ENCODE assay signal across 1 cellular context in the genomic region with DNA sequence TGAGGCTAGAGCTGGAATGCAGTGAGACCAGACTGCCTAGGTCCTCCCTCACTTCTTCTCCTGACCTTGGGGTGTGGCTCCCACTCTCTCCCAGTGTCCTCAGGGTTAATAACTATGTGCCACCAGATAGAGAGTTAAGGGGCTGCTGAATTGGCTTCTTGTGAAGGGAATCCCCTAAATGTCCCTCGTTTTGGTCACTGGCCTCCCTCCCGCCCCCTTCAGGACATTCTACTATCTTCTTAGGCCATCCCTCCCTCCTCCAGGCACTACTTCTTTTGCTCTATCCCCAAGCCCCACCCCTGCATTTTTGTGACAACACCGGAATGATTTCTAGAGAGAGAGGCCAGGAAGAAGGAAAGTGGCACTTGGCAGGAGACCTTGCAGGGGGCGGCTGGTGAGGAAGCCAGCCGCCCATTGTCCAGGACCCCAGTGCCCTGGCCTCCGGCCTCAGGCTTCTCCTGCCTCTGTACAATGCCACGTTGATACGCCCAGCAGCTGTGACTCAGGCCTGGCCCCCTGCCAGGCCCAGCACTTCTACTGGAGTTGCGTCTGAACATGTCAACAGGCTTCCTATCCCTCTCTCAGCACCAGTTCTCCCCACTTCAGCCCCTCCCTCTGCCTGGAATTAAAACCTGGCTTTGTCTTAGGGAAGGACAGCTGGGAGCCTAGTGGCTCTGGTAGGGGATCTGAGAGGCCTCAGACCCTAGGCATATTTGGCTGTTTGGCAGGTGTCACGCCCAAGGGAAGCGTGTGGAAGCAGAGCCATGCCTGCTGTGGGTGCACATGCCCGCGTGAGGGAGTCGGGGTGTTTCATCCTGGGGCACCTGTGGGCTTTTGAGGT.
A peak's percentile ranks its signal among the peaks of the same experiment; 100 is the strongest.
TF ChIP-seq lines count a peak whose summit lies in the region.

No MANE protein-coding gene starts in this region.

TF ChIP-seq in K562, 482 proteins besides CTCF, POLR2A, EP300 and RAD21 (continued from another document and continues in another):
- TF ChIP-seq THRAP3 (IDR thresholded peaks at IDR 0.05; ENCODE audit: borderline replicate concordance) (no peak), PURB (CRISPR knock-in tag; IDR thresholded peaks at IDR 0.05; ENCODE audit: low read depth) (no peak), ZNF561 (CRISPR knock-in tag; conservative IDR thresholded peaks at IDR 0.05) (no peak), PHF8 (IDR thresholded peaks at IDR 0.05; ENCODE audit: borderline replicate concordance, low read length) (peak; percentile 47; the same call in 1 of the 2 replicates), TBL1XR1 (IDR thresholded peaks at IDR 0.05; ENCODE audit: low read length in 2 of 2) (no peak), ZNF184 (CRISPR knock-in tag; IDR thresholded peaks at IDR 0.05) (no peak), SMARCB1 (IDR thresholded peaks at IDR 0.05; ENCODE audit: insufficient read length, low read depth) (peak; percentile 85), PPARD (CRISPR knock-in tag; IDR thresholded peaks at IDR 0.05) (no peak), NFE2 (IDR thresholded peaks at IDR 0.05; ENCODE audit: low read depth) (peak; percentile 73), TCFL5 (CRISPR knock-in tag; conservative IDR thresholded peaks at IDR 0.05) (no peak), TAF7 (tag; IDR thresholded peaks at IDR 0.05) (no peak), POLR2AphosphoS2 (IDR thresholded peaks at IDR 0.05; ENCODE audit: low read length) (no peak), FOXP1 (CRISPR knock-in tag; IDR thresholded peaks at IDR 0.05) (no peak; the same call in 1 of the 2 replicates), POLR3G (IDR thresholded peaks at IDR 0.05; ENCODE audit: extremely low read depth, insufficient read length, insufficient replicate concordance) (no peak), CBFB (CRISPR knock-in tag; IDR thresholded peaks at IDR 0.05) (no peak), NR2C2 (CRISPR knock-in tag; IDR thresholded peaks at IDR 0.05) (0 out of 2 replicates have a peak, but pooled peaks have one; percentile 4), NR2C2 (tag; IDR thresholded peaks at IDR 0.05) (peak; percentile 13), DIDO1 (tag; IDR thresholded peaks at IDR 0.05; ENCODE audit: low read depth) (no peak), BACH1 (tag; IDR thresholded peaks at IDR 0.05) (no peak), ZNF707 (CRISPR knock-in tag; conservative IDR thresholded peaks at IDR 0.05) (no peak), ZNF780A (CRISPR knock-in tag; IDR thresholded peaks at IDR 0.05) (no peak), HDAC3 (IDR thresholded peaks at IDR 0.05; ENCODE audit: borderline replicate concordance, partially characterized antibody) (no peak), ATF1 (CRISPR knock-in tag; IDR thresholded peaks at IDR 0.05) (no peak), ATF1 (tag; IDR thresholded peaks at IDR 0.05) (peak; percentile 78), ZNF77 (CRISPR knock-in tag; IDR thresholded peaks at IDR 0.05) (no peak), PHF21A (IDR thresholded peaks at IDR 0.05; ENCODE audit: borderline replicate concordance, low read depth) (no peak), JUN (IDR thresholded peaks at IDR 0.05; ENCODE audit: borderline replicate concordance, low read depth, low read length) (no peak), JUN (CRISPR knock-in tag; IDR thresholded peaks at IDR 0.05; ENCODE audit: borderline replicate concordance) (no peak; the same call in 1 of the 2 replicates), HNRNPL (IDR thresholded peaks at IDR 0.05; ENCODE audit: low read depth, low read length) (no peak; the same call in 1 of the 2 replicates), GABPA (tag; conservative IDR thresholded peaks at IDR 0.05; ENCODE audit: low read depth) (no peak), ZNF57 (CRISPR knock-in tag; IDR thresholded peaks at IDR 0.05) (no peak), SMAD3 (CRISPR knock-in tag; conservative IDR thresholded peaks at IDR 0.05) (no peak), CEBPB (tag; IDR thresholded peaks at IDR 0.05) (no peak), ILF3 (IDR thresholded peaks at IDR 0.05; ENCODE audit: borderline replicate concordance) (no peak), SREBF2 (CRISPR knock-in tag; IDR thresholded peaks at IDR 0.05) (no peak), ZFP1 (CRISPR knock-in tag; IDR thresholded peaks at IDR 0.05) (no peak), FOXK2 (conservative IDR thresholded peaks at IDR 0.05 in 1 of 2, IDR thresholded peaks at IDR 0.05 in 1 of 2; ENCODE audit: low read depth in 2 of 2) (peak; percentile 94 to 98), TAL1 (IDR thresholded peaks at IDR 0.05) (no peak; the same call in 1 of the 2 replicates), NCOA4 (IDR thresholded peaks at IDR 0.05; ENCODE audit: partially characterized antibody) (no peak), ADNP (tag; IDR thresholded peaks at IDR 0.05) (no peak)
- TF ChIP-seq, protein P1, sequence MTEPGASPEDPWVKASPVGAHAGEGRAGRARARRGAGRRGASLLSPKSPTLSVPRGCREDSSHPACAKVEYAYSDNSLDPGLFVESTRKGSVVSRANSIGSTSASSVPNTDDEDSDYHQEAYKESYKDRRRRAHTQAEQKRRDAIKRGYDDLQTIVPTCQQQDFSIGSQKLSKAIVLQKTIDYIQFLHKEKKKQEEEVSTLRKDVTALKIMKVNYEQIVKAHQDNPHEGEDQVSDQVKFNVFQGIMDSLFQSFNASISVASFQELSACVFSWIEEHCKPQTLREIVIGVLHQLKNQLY (CRISPR knock-in tag; conservative IDR thresholded peaks at IDR 0.05) = no peak
- TF ChIP-seq, protein P2, sequence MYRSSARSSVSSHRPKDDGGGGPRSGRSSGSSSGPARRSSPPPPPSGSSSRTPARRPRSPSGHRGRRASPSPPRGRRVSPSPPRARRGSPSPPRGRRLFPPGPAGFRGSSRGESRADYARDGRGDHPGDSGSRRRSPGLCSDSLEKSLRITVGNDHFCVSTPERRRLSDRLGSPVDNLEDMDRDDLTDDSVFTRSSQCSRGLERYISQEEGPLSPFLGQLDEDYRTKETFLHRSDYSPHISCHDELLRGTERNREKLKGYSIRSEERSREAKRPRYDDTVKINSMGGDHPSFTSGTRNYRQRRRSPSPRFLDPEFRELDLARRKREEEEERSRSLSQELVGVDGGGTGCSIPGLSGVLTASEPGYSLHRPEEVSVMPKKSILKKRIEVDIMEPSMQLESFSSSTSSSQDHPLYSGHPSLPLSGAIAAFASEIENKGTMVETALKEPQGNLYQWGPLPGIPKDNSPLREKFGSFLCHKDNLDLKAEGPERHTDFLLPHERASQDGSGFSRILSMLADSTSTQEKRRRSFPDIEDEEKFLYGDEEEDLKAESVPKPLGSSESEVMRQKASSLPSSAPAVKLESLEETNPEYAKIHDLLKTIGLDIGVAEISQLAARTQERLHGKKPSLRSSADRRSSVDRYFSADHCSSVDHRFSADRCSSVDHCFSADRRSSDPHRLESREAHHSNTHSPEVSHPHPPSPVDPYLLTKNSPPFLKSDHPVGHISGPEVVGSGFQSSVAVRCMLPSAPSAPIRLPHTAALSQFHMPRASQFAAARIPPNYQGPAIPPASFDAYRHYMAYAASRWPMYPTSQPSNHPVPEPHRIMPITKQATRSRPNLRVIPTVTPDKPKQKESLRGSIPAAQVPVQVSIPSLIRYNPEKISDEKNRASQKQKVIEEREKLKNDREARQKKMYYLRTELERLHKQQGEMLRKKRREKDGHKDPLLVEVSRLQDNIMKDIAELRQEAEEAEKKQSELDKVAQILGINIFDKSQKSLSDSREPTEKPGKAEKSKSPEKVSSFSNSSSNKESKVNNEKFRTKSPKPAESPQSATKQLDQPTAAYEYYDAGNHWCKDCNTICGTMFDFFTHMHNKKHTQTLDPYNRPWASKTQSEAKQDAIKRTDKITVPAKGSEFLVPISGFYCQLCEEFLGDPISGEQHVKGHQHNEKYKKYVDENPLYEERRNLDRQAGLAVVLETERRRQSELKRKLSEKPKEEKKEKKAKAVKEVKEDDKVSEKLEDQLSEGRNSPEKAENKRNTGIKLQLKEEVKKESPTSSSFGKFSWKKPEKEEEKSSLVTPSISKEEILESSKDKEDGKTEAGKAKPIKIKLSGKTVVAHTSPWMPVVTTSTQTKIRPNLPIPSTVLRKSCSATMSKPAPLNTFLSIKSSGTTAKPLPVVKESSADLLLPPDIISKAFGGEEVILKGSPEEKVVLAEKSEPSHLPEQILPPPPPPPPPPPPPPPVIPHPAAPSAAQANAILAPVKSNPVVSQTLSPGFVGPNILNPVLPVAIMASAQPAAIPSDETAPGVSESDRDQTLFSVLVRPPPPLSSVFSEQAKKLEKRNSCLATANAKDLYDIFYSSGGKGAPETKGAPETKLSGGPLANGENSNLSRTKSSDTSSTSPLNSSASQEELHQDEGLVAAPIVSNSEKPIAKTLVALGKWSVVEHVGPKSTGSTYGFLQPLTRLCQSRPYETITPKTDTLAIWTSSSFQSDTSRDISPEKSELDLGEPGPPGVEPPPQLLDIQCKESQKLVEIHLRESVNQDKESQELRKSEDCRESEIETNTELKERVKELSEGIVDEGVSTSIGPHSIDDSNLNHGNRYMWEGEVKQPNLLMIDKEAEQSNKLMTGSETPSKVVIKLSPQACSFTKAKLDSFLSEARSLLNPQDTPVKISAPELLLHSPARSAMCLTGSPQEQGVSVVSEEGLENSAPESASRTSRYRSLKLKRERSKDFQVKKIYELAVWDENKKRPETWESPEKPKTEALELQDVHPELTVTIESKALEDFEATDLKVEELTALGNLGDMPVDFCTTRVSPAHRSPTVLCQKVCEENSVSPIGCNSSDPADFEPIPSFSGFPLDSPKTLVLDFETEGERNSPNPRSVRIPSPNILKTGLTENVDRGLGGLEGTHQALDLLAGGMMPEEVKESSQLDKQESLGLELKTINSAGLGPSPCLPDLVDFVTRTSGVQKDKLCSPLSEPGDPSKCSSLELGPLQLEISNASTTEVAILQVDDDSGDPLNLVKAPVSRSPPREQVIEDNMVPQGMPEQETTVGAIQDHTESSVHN (IDR thresholded peaks at IDR 0.05; ENCODE audit: borderline replicate concordance in 1 of 2, low read depth in 1 of 2) = 0 out of 4 replicates have a peak, but pooled peaks of 1 of the 2 experiments have one; percentile 19
- TF ChIP-seq, protein P3, sequence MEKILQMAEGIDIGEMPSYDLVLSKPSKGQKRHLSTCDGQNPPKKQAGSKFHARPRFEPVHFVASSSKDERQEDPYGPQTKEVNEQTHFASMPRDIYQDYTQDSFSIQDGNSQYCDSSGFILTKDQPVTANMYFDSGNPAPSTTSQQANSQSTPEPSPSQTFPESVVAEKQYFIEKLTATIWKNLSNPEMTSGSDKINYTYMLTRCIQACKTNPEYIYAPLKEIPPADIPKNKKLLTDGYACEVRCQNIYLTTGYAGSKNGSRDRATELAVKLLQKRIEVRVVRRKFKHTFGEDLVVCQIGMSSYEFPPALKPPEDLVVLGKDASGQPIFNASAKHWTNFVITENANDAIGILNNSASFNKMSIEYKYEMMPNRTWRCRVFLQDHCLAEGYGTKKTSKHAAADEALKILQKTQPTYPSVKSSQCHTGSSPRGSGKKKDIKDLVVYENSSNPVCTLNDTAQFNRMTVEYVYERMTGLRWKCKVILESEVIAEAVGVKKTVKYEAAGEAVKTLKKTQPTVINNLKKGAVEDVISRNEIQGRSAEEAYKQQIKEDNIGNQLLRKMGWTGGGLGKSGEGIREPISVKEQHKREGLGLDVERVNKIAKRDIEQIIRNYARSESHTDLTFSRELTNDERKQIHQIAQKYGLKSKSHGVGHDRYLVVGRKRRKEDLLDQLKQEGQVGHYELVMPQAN (IDR thresholded peaks at IDR 0.05; ENCODE audit: borderline replicate concordance) = peak; percentile 59; the same call in 1 of the 2 replicates
- TF ChIP-seq, protein P4, sequence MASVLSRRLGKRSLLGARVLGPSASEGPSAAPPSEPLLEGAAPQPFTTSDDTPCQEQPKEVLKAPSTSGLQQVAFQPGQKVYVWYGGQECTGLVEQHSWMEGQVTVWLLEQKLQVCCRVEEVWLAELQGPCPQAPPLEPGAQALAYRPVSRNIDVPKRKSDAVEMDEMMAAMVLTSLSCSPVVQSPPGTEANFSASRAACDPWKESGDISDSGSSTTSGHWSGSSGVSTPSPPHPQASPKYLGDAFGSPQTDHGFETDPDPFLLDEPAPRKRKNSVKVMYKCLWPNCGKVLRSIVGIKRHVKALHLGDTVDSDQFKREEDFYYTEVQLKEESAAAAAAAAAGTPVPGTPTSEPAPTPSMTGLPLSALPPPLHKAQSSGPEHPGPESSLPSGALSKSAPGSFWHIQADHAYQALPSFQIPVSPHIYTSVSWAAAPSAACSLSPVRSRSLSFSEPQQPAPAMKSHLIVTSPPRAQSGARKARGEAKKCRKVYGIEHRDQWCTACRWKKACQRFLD (CRISPR knock-in tag; IDR thresholded peaks at IDR 0.05) = peak; percentile 31; the same call in 1 of the 2 replicates
- TF ChIP-seq, protein P5, sequence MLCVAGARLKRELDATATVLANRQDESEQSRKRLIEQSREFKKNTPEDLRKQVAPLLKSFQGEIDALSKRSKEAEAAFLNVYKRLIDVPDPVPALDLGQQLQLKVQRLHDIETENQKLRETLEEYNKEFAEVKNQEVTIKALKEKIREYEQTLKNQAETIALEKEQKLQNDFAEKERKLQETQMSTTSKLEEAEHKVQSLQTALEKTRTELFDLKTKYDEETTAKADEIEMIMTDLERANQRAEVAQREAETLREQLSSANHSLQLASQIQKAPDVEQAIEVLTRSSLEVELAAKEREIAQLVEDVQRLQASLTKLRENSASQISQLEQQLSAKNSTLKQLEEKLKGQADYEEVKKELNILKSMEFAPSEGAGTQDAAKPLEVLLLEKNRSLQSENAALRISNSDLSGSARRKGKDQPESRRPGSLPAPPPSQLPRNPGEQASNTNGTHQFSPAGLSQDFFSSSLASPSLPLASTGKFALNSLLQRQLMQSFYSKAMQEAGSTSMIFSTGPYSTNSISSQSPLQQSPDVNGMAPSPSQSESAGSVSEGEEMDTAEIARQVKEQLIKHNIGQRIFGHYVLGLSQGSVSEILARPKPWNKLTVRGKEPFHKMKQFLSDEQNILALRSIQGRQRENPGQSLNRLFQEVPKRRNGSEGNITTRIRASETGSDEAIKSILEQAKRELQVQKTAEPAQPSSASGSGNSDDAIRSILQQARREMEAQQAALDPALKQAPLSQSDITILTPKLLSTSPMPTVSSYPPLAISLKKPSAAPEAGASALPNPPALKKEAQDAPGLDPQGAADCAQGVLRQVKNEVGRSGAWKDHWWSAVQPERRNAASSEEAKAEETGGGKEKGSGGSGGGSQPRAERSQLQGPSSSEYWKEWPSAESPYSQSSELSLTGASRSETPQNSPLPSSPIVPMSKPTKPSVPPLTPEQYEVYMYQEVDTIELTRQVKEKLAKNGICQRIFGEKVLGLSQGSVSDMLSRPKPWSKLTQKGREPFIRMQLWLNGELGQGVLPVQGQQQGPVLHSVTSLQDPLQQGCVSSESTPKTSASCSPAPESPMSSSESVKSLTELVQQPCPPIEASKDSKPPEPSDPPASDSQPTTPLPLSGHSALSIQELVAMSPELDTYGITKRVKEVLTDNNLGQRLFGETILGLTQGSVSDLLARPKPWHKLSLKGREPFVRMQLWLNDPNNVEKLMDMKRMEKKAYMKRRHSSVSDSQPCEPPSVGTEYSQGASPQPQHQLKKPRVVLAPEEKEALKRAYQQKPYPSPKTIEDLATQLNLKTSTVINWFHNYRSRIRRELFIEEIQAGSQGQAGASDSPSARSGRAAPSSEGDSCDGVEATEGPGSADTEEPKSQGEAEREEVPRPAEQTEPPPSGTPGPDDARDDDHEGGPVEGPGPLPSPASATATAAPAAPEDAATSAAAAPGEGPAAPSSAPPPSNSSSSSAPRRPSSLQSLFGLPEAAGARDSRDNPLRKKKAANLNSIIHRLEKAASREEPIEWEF (CRISPR knock-in tag; IDR thresholded peaks at IDR 0.05) = no peak
- TF ChIP-seq, protein P6, sequence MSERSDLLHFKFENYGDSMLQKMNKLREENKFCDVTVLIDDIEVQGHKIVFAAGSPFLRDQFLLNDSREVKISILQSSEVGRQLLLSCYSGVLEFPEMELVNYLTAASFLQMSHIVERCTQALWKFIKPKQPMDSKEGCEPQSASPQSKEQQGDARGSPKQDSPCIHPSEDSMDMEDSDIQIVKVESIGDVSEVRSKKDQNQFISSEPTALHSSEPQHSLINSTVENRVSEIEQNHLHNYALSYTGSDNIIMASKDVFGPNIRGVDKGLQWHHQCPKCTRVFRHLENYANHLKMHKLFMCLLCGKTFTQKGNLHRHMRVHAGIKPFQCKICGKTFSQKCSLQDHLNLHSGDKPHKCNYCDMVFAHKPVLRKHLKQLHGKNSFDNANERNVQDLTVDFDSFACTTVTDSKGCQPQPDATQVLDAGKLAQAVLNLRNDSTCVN (CRISPR knock-in tag; IDR thresholded peaks at IDR 0.05) = no peak
